17 cellular contexts compared by ENCODE assay signal in genomic region chr3:168081856-168082255, GRCh38. TPM values are rescaled to one million over a fixed set of nuclear protein-coding genes. Genes with fewer than 3 reads are reported as not detected.
DNase-seq lines count a peak whose midpoint lies in the region; ATAC-seq and TF ChIP-seq lines count a peak whose summit lies in the region.
"Had no signal": no experiment of that assay in that cellular context is flagged by ENCODE, and none has a peak within 500 bp of the region (broad histone marks: within the 10 kb centered on the region; RNA-seq: fewer than 3 reads in every experiment).

No MANE protein-coding gene starts in this region.

- no peaks in the 10 kb centered on the region for H3K9me3 Mint-ChIP-seq in activated CD8-positive, alpha-beta T cell treated with anti-CD3 and anti-CD28 coated beads for 36 hours
- H3K9me3 Mint-ChIP-seq in activated naive CD4-positive, alpha-beta T cell treated with anti-CD3 and anti-CD28 coated beads, Interleukin-2, amount 50 U/mL, for 72 hours: no peaks in the 10 kb centered on the region
- H3K9me3 Mint-ChIP-seq: CD8-positive, alpha-beta T cell had no signal

- no peak overlapping the region for H2AFZ ChIP-seq in OCI-LY7 (ENCODE audit: low read length)
- H2AFZ ChIP-seq in smooth muscle cell (ENCODE audit: low read depth): no peak overlapping the region

- H3K4me1 ChIP-seq in left ventricle myocardium inferior (peaks cover 79% of the 10 kb centered on the region), HEK293 (ENCODE audit: control insufficient read depth, insufficient read depth, low read length) (peaks cover 3% of the 10 kb centered on the region), OCI-LY7 (ENCODE audit: insufficient read depth, low read length, poor library complexity, severe bottlenecking) (peaks cover 66% of the 10 kb centered on the region), smooth muscle cell (ENCODE audit: low read depth) (peaks cover 15% of the 10 kb centered on the region)

- H3K4me2 ChIP-seq in OCI-LY7 (ENCODE audit: low read length): peak overlapping the region; percentile 65; the same call in 1 of the 2 replicates
- H3K4me2 ChIP-seq in smooth muscle cell: peak overlapping the region; percentile 32
- H3K4me2 ChIP-seq: BLaER1 treated with 17β-estradiol and CSF1 and Interleukin-3, amounts not matched to agents 10 nM and 100 nM had no signal

- CTCF ChIA-PET in HEK293 (lab: Yijun Ruan, JAX) (interaction anchor here (0.9 kb wide), 1 partner anchor 35 kb away, joined by 3 read pairs; no protein-coding TSS in a partner anchor), OCI-LY7 (lab: Charles Lee; ENCODE audit: unreplicated experiment) (no interaction called here)
- CTCF ChIA-PET in activated CD8-positive, alpha-beta T cell treated with anti-CD3 and anti-CD28 coated beads for 36 hours (lab: Charles Lee): interaction anchor here (1.0 kb wide), 1 partner anchor 56 kb away, joined by 4 read pairs; no protein-coding TSS in a partner anchor

- H3F3A ChIP-seq in smooth muscle cell (ENCODE audit: low read depth): no peaks in the 10 kb centered on the region

- H3K79me2 ChIP-seq in OCI-LY7 (ENCODE audit: insufficient read depth, low read depth, low read length) (peaks cover 100% of the 10 kb centered on the region), smooth muscle cell (ENCODE audit: low read depth) (peaks cover 96% of the 10 kb centered on the region)

- intact Hi-C loops in left ventricle myocardium inferior (cut with micrococcal nuclease): no loop called here
- intact Hi-C loops in Right ventricle myocardium superior (cut with DNase I): no loop called here
- intact Hi-C loops in OCI-LY7 (cut with micrococcal nuclease; ENCODE audit: unreplicated experiment): no loop called here
- intact Hi-C loops in activated CD8-positive, alpha-beta T cell treated with anti-CD3 and anti-CD28 coated beads for 36 hours (cut with micrococcal nuclease): no loop called here

- H3K27me3 Mint-ChIP-seq in activated CD8-positive, alpha-beta T cell treated with anti-CD3 and anti-CD28 coated beads for 36 hours: no peaks in the 10 kb centered on the region
- H3K27me3 Mint-ChIP-seq: B cell had no signal

- H3K4me1 Mint-ChIP-seq in activated CD8-positive, alpha-beta T cell treated with anti-CD3 and anti-CD28 coated beads for 36 hours (ENCODE audit: low read depth): peaks cover 6% of the 10 kb centered on the region
- H3K4me1 Mint-ChIP-seq: B cell had no signal

- no peaks in the 10 kb centered on the region for H3K36me3 Mint-ChIP-seq in activated CD8-positive, alpha-beta T cell treated with anti-CD3 and anti-CD28 coated beads for 36 hours (ENCODE audit: low read depth)
- H3K36me3 Mint-ChIP-seq in activated naive CD4-positive, alpha-beta T cell treated with anti-CD3 and anti-CD28 coated beads, Interleukin-2, amount 50 U/mL, for 72 hours: no peaks in the 10 kb centered on the region
- H3K36me3 Mint-ChIP-seq: CD8-positive, alpha-beta T cell had no signal

- no peaks in the 10 kb centered on the region; the same call in 1 of the 2 replicates for H4K20me1 ChIP-seq in OCI-LY7 (ENCODE audit: insufficient read depth, low read length)
- H4K20me1 ChIP-seq in smooth muscle cell (ENCODE audit: low read depth): peaks cover 86% of the 10 kb centered on the region

- H3K9ac ChIP-seq in smooth muscle cell (ENCODE audit: low read depth): peak overlapping the region; percentile 32
- H3K9ac ChIP-seq: BLaER1 treated with 17β-estradiol and CSF1 and Interleukin-3, amounts not matched to agents 10 nM and 100 nM had no signal

- no peaks in the 10 kb centered on the region for H3K36me3 ChIP-seq in left ventricle myocardium inferior
- peaks cover 0 to 5% of the 10 kb centered on the region in 2 experiments; a peak in 1 of 3 replicates for H3K36me3 ChIP-seq in HEK293 (ENCODE audit: control insufficient read depth in 2 of 2, insufficient read depth in 1 of 2, low read length in 2 of 2)
- H3K36me3 ChIP-seq in OCI-LY7 (ENCODE audit: insufficient read depth, low read length): peaks cover 6% of the 10 kb centered on the region
- H3K36me3 ChIP-seq in smooth muscle cell (ENCODE audit: low read depth): no peaks in the 10 kb centered on the region
- H3K36me3 ChIP-seq in WERI-Rb-1: no peaks in the 10 kb centered on the region

- 70% methylated on average over 3 of the region's 3 CpGs for WGBS in smooth muscle cell (ENCODE audit: low lambda C conversion rate)

- H3K27me3 ChIP-seq in left ventricle myocardium inferior (ENCODE audit: low read depth) (no peaks in the 10 kb centered on the region), smooth muscle cell (ENCODE audit: low read depth) (no peaks in the 10 kb centered on the region), WERI-Rb-1 (ENCODE audit: insufficient read depth, low read depth, severe bottlenecking) (no peaks in the 10 kb centered on the region)
- H3K27me3 ChIP-seq: BLaER1 treated with 17β-estradiol and CSF1 and Interleukin-3, amounts not matched to agents 10 nM and 100 nM had no signal

- no peak for TF ChIP-seq CTCF in left ventricle myocardium inferior (IDR thresholded peaks at IDR 0.05; ENCODE audit: borderline replicate concordance)
- no peak for TF ChIP-seq CTCF in HEK293 (tag by site-specific recombination; IDR thresholded peaks at IDR 0.05)
- no peak for TF ChIP-seq CTCF in OCI-LY7 (conservative IDR thresholded peaks at IDR 0.05; ENCODE audit: low read length)
- no peak for TF ChIP-seq CTCF in smooth muscle cell (IDR thresholded peaks at IDR 0.05; ENCODE audit: borderline replicate concordance, insufficient read depth, poor library complexity, severe bottlenecking)
- TF ChIP-seq CTCF in activated CD8-positive, alpha-beta T cell treated with anti-CD3 and anti-CD28 coated beads for 36 hours (IDR thresholded peaks at IDR 0.05): no peak
- TF ChIP-seq CTCF in WERI-Rb-1 (IDR thresholded peaks at IDR 0.05; ENCODE audit: low read depth, low read length): no peak

- POLR2A ChIA-PET in HEK293 (lab: Yijun Ruan, JAX): no interaction called here
- POLR2A ChIA-PET in OCI-LY7 (lab: Charles Lee): interaction anchor here (1.0 to 3.6 kb wide), 3 partner anchors 12 to 84 kb away, joined by 3 to 16 read pairs (median 3); no protein-coding TSS in a partner anchor
- POLR2A ChIA-PET in activated CD8-positive, alpha-beta T cell treated with anti-CD3 and anti-CD28 coated beads for 36 hours (lab: Charles Lee): no interaction called here

- H3K27ac ChIP-seq in left ventricle myocardium inferior (replicated peaks) (peak overlapping the region; percentile 34), HEK293 (ENCODE audit: extremely low read depth, low read depth, low read length) (no peak overlapping the region), OCI-LY7 (ENCODE audit: low read depth, low read length, poor library complexity, severe bottlenecking) (no peak overlapping the region), smooth muscle cell (ENCODE audit: low read depth) (peak overlapping the region; percentile 89), WERI-Rb-1 (no peak overlapping the region)
- H3K27ac ChIP-seq: BLaER1 treated with 17β-estradiol and CSF1 and Interleukin-3, amounts not matched to agents 10 nM and 100 nM had no signal

- H3K27ac Mint-ChIP-seq in activated CD8-positive, alpha-beta T cell treated with anti-CD3 and anti-CD28 coated beads for 36 hours: no peak overlapping the region
- H3K27ac Mint-ChIP-seq in activated naive CD4-positive, alpha-beta T cell treated with anti-CD3 and anti-CD28 coated beads, Interleukin-2, amount 50 U/mL, for 72 hours: no peak overlapping the region
- H3K27ac Mint-ChIP-seq: B cell; CD8-positive, alpha-beta T cell had no signal

- DNase-seq in left ventricle myocardium inferior (no peak), Right ventricle myocardium superior (no peak), OCI-LY7 (ENCODE audit: low spot score) (no peak), smooth muscle cell (lab: John Stamatoyannopoulos, UW; ENCODE audit: unreplicated experiment) (no peak), WERI-Rb-1 (no peak)
- DNase-seq in activated CD8-positive, alpha-beta T cell treated with anti-CD3 and anti-CD28 coated beads for 36 hours: no peak
- no peak for DNase-seq in activated naive CD4-positive, alpha-beta T cell treated with anti-CD3 and anti-CD28 coated beads, Interleukin-2, amount 50 U/mL, for 72 hours (ENCODE audit: low spot score in 2 of 2)
- DNase-seq: Calu3; CD8-positive, alpha-beta T cell; DND-41; GDM1; GOT3; H7 had no signal

- H3K4me3 Mint-ChIP-seq in activated CD8-positive, alpha-beta T cell treated with anti-CD3 and anti-CD28 coated beads for 36 hours: no peak overlapping the region
- H3K4me3 Mint-ChIP-seq: B cell; CD8-positive, alpha-beta T cell had no signal

- H3K4me3 ChIP-seq in left ventricle myocardium inferior (no peak overlapping the region), HEK293 (ENCODE audit: low read depth, low read length) (no peak overlapping the region), OCI-LY7 (ENCODE audit: low read depth, low read length, poor library complexity, severe bottlenecking) (no peak overlapping the region), smooth muscle cell (no peak overlapping the region), WERI-Rb-1 (ENCODE audit: low read depth, low read length) (no peak overlapping the region)
- H3K4me3 ChIP-seq: BLaER1 treated with 17β-estradiol and CSF1 and Interleukin-3, amounts not matched to agents 10 nM and 100 nM had no signal

- no peak for ATAC-seq in Right ventricle myocardium superior (ENCODE audit: poor library complexity)
- ATAC-seq in activated CD8-positive, alpha-beta T cell treated with anti-CD3 and anti-CD28 coated beads for 36 hours: no peak
- no peak for ATAC-seq in activated naive CD4-positive, alpha-beta T cell treated with anti-CD3 and anti-CD28 coated beads, Interleukin-2, amount 50 U/mL, for 72 hours
- ATAC-seq: CD8-positive, alpha-beta T cell; HCT116 had no signal

- H3K9me3 ChIP-seq in left ventricle myocardium inferior (replicated peaks) (no peaks in the 10 kb centered on the region), HEK293 (ENCODE audit: control insufficient read depth, insufficient read depth, low read depth, low read length) (no peaks in the 10 kb centered on the region), OCI-LY7 (ENCODE audit: low read length) (no peaks in the 10 kb centered on the region), smooth muscle cell (replicated peaks; ENCODE audit: low read depth) (no peaks in the 10 kb centered on the region), WERI-Rb-1 (ENCODE audit: severe bottlenecking) (no peaks in the 10 kb centered on the region)

- no TSS peak for BruUV-seq in OCI-LY7 (replicated peaks; lab: Mats Ljungman, UMichigan)

- no peaks in the 10 kb centered on the region for H3K9me2 ChIP-seq in OCI-LY7 (ENCODE audit: insufficient read depth, low read length)

TF ChIP-seq in HEK293, 187 proteins besides CTCF, POLR2A, EP300 and RAD21 (continues in another document):
- TF ChIP-seq FEZF1 (tag by site-specific recombination; IDR thresholded peaks at IDR 0.05) (0 out of 2 replicates have a peak, but pooled peaks have one; percentile 18), ZNF610 (tag by site-specific recombination; IDR thresholded peaks at IDR 0.05; ENCODE audit: borderline replicate concordance) (no peak)

RNA-seq across cellular contexts. Expression of gene GOLIM4, which starts 13.9 kb away (rescaled TPM):
- 74.8 TPM for total RNA-seq in left ventricle myocardium inferior
- total RNA-seq in Right ventricle myocardium superior: 52.6 TPM
- total RNA-seq in OCI-LY7 (2014; rRNA removed; shearing (Covaris generic)): 31.2 and 42.6 TPM in 2 replicates
- total RNA-seq in OCI-LY7 (2022): 42.8 and 46.6 TPM in 2 replicates
- total RNA-seq in smooth muscle cell: 44.5 and 65.1 TPM in 2 replicates
- 45.4 and 59.9 TPM in 2 replicates for polyA plus RNA-seq in smooth muscle cell
- 1 to 10 TPM; 5.5 to 6.4 TPM for total RNA-seq in activated CD8-positive, alpha-beta T cell treated with anti-CD3 and anti-CD28 coated beads for 36 hours
- total RNA-seq in activated naive CD4-positive, alpha-beta T cell treated with anti-CD3 and anti-CD28 coated beads, Interleukin-2, amount 50 U/mL, for 72 hours: 1 to 10 TPM; 1.6 to 4.2 TPM

Comparison
In these comparisons a context has a peak if more than half of its experiments do, and no peak if none do; other contexts are left out.
1. H3K27ac ChIP-seq: peak in left ventricle myocardium inferior (single experiment) and smooth muscle cell (single experiment); none in HEK293 (single experiment), OCI-LY7 (single experiment) and WERI-Rb-1 (single experiment).